14 cellular contexts compared by ENCODE assay signal in genomic region chr10:132576671-132577349, GRCh38.
"Had no signal": no experiment of that assay in that cellular context is flagged by ENCODE, and none has a peak within 500 bp of the region (broad histone marks: within the 10 kb centered on the region; RNA-seq: fewer than 3 reads in every experiment).

No MANE protein-coding gene starts in this region.

- H3K4me3 Mint-ChIP-seq: activated CD4-positive, alpha-beta memory T cell treated with anti-CD3 and anti-CD28 coated beads for 36 hours; nephron progenitor cell had no signal

- H3K36me3 ChIP-seq: cardiac muscle cell, colonic mucosa, uterus had no signal

- H3K27ac Mint-ChIP-seq: activated CD4-positive, alpha-beta memory T cell treated with anti-CD3 and anti-CD28 coated beads for 36 hours; nephron progenitor cell; stimulated activated naive CD8-positive, alpha-beta T cell treated with anti-CD3 and anti-CD28 coated beads, Interleukin-15, amount 100 ng/mL, for 72 hours had no signal

- H3K27me3 Mint-ChIP-seq: activated CD4-positive, alpha-beta memory T cell treated with anti-CD3 and anti-CD28 coated beads for 36 hours had no signal

- H2AFZ ChIP-seq: hepatocyte had no signal

- H3K4me3 ChIP-seq: cardiac muscle cell, colonic mucosa, hepatocyte, mucosa of descending colon, testis, uterus had no signal

- H3K9me3 Mint-ChIP-seq: activated CD4-positive, alpha-beta memory T cell treated with anti-CD3 and anti-CD28 coated beads for 36 hours; nephron progenitor cell; stimulated activated naive CD8-positive, alpha-beta T cell treated with anti-CD3 and anti-CD28 coated beads, Interleukin-15, amount 100 ng/mL, for 72 hours had no signal

- H3K27me3 ChIP-seq: cardiac muscle cell, colonic mucosa, hepatocyte, testis, uterus had no signal

- DNase-seq: activated CD4-positive, alpha-beta memory T cell treated with anti-CD3 and anti-CD28 coated beads for 36 hours; activated CD8-positive, alpha-beta memory T cell treated with anti-CD3 and anti-CD28 coated beads, Interleukin-2, amount 50 U/mL, for 4 hours; effector CD8-positive, alpha-beta T cell; nephron progenitor cell; stimulated activated CD4-positive, alpha-beta T cell treated with anti-CD3 and anti-CD28 coated beads, Interleukin-4, amount 100 ng/mL, for 1 hour; stimulated activated naive CD8-positive, alpha-beta T cell treated with anti-CD3 and anti-CD28 coated beads, Interleukin-15, amount 100 ng/mL, for 72 hours; T-helper 9 cell had no signal

- H3K27ac ChIP-seq: testis had no signal

- H3K9me3 ChIP-seq: colonic mucosa, mucosa of descending colon, testis, uterus had no signal

- FAIRE-seq: frontal cortex had no signal
